Comparison of ENCODE assay signal across 11 cellular contexts in the genomic region with DNA sequence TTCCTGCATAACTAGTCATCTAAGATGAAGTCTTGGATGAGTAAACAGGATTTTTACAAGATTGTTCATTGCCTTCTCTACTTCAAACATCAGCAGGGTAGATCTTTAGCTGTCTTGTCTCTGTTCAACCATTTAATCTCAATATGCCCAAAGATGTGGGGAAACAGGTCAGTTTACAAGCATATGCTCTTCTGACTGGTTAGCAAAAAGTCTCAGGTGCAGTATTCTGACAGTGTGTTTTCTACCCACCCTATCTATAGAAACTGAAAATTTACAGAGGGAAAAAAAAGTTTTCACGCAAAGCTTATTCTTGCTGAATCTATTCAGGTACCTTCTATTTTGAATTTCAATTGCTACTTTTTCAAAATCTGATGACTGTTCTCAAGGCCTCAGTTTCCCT. TPM values are rescaled to one million over a fixed set of nuclear protein-coding genes. Genes with fewer than 3 reads are reported as not detected.
DNase-seq lines count a peak whose midpoint lies in the region; ATAC-seq lines count a peak whose summit lies in the region.
"Had no signal": no experiment of that assay in that cellular context is flagged by ENCODE, and none has a peak within 500 bp of the region (broad histone marks: within the 10 kb centered on the region; RNA-seq: fewer than 3 reads in every experiment).

No MANE protein-coding gene starts in this region.

- POLR2A ChIA-PET in naive thymus-derived CD8-positive, alpha-beta T cell (lab: Charles Lee) = interaction anchor here (1.5 to 4.7 kb wide), 3 partner anchors 9 to 28 kb away, joined by 6 to 44 read pairs (median 21); partner anchors contain the start of gene MAP3K5

- peak overlapping the region; percentile 5 for H3K4me3 Mint-ChIP-seq in T-helper 2 cell treated with Interferon-gamma antibody and Interleukin-4, amounts not matched to agents 5 μg/mL and 100 μg/mL, for 36 hours
- H3K4me3 Mint-ChIP-seq in naive thymus-derived CD8-positive, alpha-beta T cell = peak overlapping the region in 4 of 10 donors; percentile 3 to 76 (median 40)

- H3K27me3 Mint-ChIP-seq in T-helper 2 cell treated with Interferon-gamma antibody and Interleukin-4, amounts not matched to agents 5 μg/mL and 100 μg/mL, for 36 hours (ENCODE audit: low read depth) = no peaks in the 10 kb centered on the region
- no peaks in the 10 kb centered on the region for H3K27me3 Mint-ChIP-seq in naive thymus-derived CD8-positive, alpha-beta T cell
- H3K27me3 Mint-ChIP-seq: central memory CD8-positive, alpha-beta T cell had no signal

- peak; percentile 38 for ATAC-seq in GM21390 (IDR thresholded peaks at IDR 0.05; ENCODE audit: unreplicated experiment)
- peak; percentile 33 for ATAC-seq in HG03280 (IDR thresholded peaks at IDR 0.05; ENCODE audit: unreplicated experiment)
- no peak for ATAC-seq in naive thymus-derived CD8-positive, alpha-beta T cell

- no peak for DNase-seq in T-helper 2 cell treated with Interferon-gamma antibody and Interleukin-4, amounts not matched to agents 5 μg/mL and 100 μg/mL, for 36 hours (ENCODE audit: low spot score)
- DNase-seq in T-helper 2 cell (no peak), COR-L47 (lab: John Stamatoyannopoulos, UW) (no peak), AG08395 (ENCODE audit: low spot score) (no peak), T1000 (lab: John Stamatoyannopoulos, UW) (no peak)
- no peak for DNase-seq in naive thymus-derived CD8-positive, alpha-beta T cell
- DNase-seq: 8988T, EL had no signal

- H3K36me3 Mint-ChIP-seq in T-helper 2 cell treated with Interferon-gamma antibody and Interleukin-4, amounts not matched to agents 5 μg/mL and 100 μg/mL, for 36 hours (ENCODE audit: low read depth) = peaks cover 5% of the 10 kb centered on the region
- no peaks in the 10 kb centered on the region for H3K36me3 Mint-ChIP-seq in naive thymus-derived CD8-positive, alpha-beta T cell

- H3K4me1 Mint-ChIP-seq in T-helper 2 cell treated with Interferon-gamma antibody and Interleukin-4, amounts not matched to agents 5 μg/mL and 100 μg/mL, for 36 hours (ENCODE audit: low read depth) = peaks cover 67% of the 10 kb centered on the region
- H3K4me1 Mint-ChIP-seq in naive thymus-derived CD8-positive, alpha-beta T cell = peaks cover 40 to 87% (median 67%) of the 10 kb centered on the region in 4 donors

- no peak overlapping the region for H3K27ac Mint-ChIP-seq in T-helper 2 cell treated with Interferon-gamma antibody and Interleukin-4, amounts not matched to agents 5 μg/mL and 100 μg/mL, for 36 hours
- H3K27ac Mint-ChIP-seq in naive thymus-derived CD8-positive, alpha-beta T cell = peak overlapping the region in 7 of 10 donors; percentile 37 to 93 (median 89)

- H3K9me3 Mint-ChIP-seq in T-helper 2 cell treated with Interferon-gamma antibody and Interleukin-4, amounts not matched to agents 5 μg/mL and 100 μg/mL, for 36 hours = no peaks in the 10 kb centered on the region
- H3K9me3 Mint-ChIP-seq in naive thymus-derived CD8-positive, alpha-beta T cell = no peaks in the 10 kb centered on the region
- H3K9me3 Mint-ChIP-seq: central memory CD8-positive, alpha-beta T cell had no signal

RNA-seq across cellular contexts. Expression of gene MAP3K5, which starts 29.0 kb away (rescaled TPM):
- 1 to 10 TPM; 7.7 to 8.7 TPM for total RNA-seq in naive thymus-derived CD8-positive, alpha-beta T cell
- 1 to 10 TPM; 3.0 to 4.5 (median 3.1) TPM for polyA plus RNA-seq in naive thymus-derived CD8-positive, alpha-beta T cell

RNA-seq across cellular contexts. Expression of gene PEX7, which starts 59.1 kb away (rescaled TPM):
- total RNA-seq in naive thymus-derived CD8-positive, alpha-beta T cell = 1 to 10 TPM; 5.8 to 6.9 TPM
- polyA plus RNA-seq in naive thymus-derived CD8-positive, alpha-beta T cell = 1 to 10 TPM; 3.0 to 4.6 (median 4.2) TPM

Comparison
In these comparisons a context has a peak if more than half of its experiments do, and no peak if none do; other contexts are left out.
1. ATAC-seq: peak in GM21390 (single experiment) and HG03280 (single experiment); none in naive thymus-derived CD8-positive, alpha-beta T cell (0 of 2).